Comparison of ENCODE assay signal across 1 cellular context in the genomic region with DNA sequence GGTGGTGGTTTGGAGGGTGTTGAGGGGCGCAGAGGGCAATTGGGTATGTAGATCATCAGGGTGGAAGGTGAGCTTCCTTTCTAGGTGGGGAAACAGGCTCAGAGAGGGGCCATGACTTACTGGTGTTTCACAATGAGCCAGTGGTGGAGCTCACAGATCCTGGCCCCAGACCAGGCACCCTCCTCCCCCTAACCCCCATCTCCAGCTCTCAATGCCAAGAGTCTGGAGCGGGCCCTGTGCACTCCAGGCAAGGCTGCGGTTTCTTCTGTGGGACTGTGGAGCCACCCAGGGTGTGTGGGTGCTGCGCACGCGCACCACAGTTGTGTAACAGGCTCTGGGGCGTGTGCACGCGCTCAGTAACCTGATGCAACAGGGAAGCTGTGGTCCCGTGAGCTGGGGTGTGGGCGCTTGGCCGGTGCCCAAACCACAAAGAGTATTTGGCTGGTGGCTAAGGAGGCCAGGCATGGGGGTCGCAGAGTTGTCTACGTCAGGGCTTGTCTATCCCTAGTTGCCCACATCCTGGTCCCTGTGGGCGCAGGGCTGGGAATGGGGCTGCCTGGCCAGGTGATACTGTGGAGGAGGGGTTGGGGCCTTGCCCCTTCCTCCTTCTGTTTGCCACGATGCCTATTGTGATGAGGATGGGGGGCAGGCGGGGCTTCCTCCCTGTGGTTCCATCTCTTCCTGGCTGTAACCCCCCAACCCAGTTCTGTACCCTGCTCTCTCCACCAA.
TF ChIP-seq lines count a peak whose summit lies in the region.

No MANE protein-coding gene starts in this region.

TF ChIP-seq in K562, 482 proteins besides CTCF, POLR2A, EP300 and RAD21 (continued from another document and continues in another):
- TF ChIP-seq ZNF197 (CRISPR knock-in tag; IDR thresholded peaks at IDR 0.05; ENCODE audit: low read depth) = peak; percentile 81; the same call in 1 of the 2 replicates
- TF ChIP-seq MTA1 (IDR thresholded peaks at IDR 0.05; ENCODE audit: borderline replicate concordance) = peak; percentile 93
- peak; percentile 64 for TF ChIP-seq ATF1 (CRISPR knock-in tag; IDR thresholded peaks at IDR 0.05)
- TF ChIP-seq ATF1 (tag; IDR thresholded peaks at IDR 0.05) = peak; percentile 87
- TF ChIP-seq NFXL1 (CRISPR knock-in tag; IDR thresholded peaks at IDR 0.05) = no peak
- TF ChIP-seq, protein P1, sequence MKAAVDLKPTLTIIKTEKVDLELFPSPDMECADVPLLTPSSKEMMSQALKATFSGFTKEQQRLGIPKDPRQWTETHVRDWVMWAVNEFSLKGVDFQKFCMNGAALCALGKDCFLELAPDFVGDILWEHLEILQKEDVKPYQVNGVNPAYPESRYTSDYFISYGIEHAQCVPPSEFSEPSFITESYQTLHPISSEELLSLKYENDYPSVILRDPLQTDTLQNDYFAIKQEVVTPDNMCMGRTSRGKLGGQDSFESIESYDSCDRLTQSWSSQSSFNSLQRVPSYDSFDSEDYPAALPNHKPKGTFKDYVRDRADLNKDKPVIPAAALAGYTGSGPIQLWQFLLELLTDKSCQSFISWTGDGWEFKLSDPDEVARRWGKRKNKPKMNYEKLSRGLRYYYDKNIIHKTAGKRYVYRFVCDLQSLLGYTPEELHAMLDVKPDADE (conservative IDR thresholded peaks at IDR 0.05; ENCODE audit: control insufficient read depth, low read depth, low read length) = peak; percentile 49; the same call in 1 of the 2 replicates
- peak; percentile 94 for TF ChIP-seq ZSCAN32 (CRISPR knock-in tag; IDR thresholded peaks at IDR 0.05)
- peak; percentile 69 for TF ChIP-seq TCF3 (CRISPR knock-in tag; IDR thresholded peaks at IDR 0.05)
- TF ChIP-seq SOX6 (IDR thresholded peaks at IDR 0.05) = peak; percentile 95
- TF ChIP-seq ZNF263 (CRISPR knock-in tag; IDR thresholded peaks at IDR 0.05; ENCODE audit: borderline replicate concordance) = no peak; the same call in 1 of the 2 replicates
- TF ChIP-seq, protein P2, sequence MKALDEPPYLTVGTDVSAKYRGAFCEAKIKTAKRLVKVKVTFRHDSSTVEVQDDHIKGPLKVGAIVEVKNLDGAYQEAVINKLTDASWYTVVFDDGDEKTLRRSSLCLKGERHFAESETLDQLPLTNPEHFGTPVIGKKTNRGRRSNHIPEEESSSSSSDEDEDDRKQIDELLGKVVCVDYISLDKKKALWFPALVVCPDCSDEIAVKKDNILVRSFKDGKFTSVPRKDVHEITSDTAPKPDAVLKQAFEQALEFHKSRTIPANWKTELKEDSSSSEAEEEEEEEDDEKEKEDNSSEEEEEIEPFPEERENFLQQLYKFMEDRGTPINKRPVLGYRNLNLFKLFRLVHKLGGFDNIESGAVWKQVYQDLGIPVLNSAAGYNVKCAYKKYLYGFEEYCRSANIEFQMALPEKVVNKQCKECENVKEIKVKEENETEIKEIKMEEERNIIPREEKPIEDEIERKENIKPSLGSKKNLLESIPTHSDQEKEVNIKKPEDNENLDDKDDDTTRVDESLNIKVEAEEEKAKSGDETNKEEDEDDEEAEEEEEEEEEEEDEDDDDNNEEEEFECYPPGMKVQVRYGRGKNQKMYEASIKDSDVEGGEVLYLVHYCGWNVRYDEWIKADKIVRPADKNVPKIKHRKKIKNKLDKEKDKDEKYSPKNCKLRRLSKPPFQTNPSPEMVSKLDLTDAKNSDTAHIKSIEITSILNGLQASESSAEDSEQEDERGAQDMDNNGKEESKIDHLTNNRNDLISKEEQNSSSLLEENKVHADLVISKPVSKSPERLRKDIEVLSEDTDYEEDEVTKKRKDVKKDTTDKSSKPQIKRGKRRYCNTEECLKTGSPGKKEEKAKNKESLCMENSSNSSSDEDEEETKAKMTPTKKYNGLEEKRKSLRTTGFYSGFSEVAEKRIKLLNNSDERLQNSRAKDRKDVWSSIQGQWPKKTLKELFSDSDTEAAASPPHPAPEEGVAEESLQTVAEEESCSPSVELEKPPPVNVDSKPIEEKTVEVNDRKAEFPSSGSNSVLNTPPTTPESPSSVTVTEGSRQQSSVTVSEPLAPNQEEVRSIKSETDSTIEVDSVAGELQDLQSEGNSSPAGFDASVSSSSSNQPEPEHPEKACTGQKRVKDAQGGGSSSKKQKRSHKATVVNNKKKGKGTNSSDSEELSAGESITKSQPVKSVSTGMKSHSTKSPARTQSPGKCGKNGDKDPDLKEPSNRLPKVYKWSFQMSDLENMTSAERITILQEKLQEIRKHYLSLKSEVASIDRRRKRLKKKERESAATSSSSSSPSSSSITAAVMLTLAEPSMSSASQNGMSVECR (CRISPR knock-in tag; IDR thresholded peaks at IDR 0.05) = no peak
- TF ChIP-seq MTA3 (IDR thresholded peaks at IDR 0.05; ENCODE audit: borderline replicate concordance) = peak; percentile 93; the same call in 1 of the 2 replicates
- TF ChIP-seq ZBTB17 (CRISPR knock-in tag; IDR thresholded peaks at IDR 0.05) = peak; percentile 73
- TF ChIP-seq ZNF24 (IDR thresholded peaks at IDR 0.05) = no peak
- TF ChIP-seq, protein P3, sequence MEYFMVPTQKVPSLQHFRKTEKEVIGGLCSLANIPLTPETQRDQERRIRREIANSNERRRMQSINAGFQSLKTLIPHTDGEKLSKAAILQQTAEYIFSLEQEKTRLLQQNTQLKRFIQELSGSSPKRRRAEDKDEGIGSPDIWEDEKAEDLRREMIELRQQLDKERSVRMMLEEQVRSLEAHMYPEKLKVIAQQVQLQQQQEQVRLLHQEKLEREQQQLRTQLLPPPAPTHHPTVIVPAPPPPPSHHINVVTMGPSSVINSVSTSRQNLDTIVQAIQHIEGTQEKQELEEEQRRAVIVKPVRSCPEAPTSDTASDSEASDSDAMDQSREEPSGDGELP (CRISPR knock-in tag; IDR thresholded peaks at IDR 0.05; ENCODE audit: borderline replicate concordance) = peak; percentile 94
- TF ChIP-seq PHB2 (IDR thresholded peaks at IDR 0.05; ENCODE audit: low read depth) = no peak
- TF ChIP-seq, protein P4, sequence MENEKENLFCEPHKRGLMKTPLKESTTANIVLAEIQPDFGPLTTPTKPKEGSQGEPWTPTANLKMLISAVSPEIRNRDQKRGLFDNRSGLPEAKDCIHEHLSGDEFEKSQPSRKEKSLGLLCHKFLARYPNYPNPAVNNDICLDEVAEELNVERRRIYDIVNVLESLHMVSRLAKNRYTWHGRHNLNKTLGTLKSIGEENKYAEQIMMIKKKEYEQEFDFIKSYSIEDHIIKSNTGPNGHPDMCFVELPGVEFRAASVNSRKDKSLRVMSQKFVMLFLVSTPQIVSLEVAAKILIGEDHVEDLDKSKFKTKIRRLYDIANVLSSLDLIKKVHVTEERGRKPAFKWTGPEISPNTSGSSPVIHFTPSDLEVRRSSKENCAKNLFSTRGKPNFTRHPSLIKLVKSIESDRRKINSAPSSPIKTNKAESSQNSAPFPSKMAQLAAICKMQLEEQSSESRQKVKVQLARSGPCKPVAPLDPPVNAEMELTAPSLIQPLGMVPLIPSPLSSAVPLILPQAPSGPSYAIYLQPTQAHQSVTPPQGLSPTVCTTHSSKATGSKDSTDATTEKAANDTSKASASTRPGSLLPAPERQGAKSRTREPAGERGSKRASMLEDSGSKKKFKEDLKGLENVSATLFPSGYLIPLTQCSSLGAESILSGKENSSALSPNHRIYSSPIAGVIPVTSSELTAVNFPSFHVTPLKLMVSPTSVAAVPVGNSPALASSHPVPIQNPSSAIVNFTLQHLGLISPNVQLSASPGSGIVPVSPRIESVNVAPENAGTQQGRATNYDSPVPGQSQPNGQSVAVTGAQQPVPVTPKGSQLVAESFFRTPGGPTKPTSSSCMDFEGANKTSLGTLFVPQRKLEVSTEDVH (IDR thresholded peaks at IDR 0.05; ENCODE audit: low read depth, partially characterized antibody) = peak; percentile 70
- TF ChIP-seq HCFC1 (IDR thresholded peaks at IDR 0.05; ENCODE audit: low read depth, low read length) = peak; percentile 59
- TF ChIP-seq ZC3H8 (IDR thresholded peaks at IDR 0.05) = no peak
- TF ChIP-seq, protein P5, sequence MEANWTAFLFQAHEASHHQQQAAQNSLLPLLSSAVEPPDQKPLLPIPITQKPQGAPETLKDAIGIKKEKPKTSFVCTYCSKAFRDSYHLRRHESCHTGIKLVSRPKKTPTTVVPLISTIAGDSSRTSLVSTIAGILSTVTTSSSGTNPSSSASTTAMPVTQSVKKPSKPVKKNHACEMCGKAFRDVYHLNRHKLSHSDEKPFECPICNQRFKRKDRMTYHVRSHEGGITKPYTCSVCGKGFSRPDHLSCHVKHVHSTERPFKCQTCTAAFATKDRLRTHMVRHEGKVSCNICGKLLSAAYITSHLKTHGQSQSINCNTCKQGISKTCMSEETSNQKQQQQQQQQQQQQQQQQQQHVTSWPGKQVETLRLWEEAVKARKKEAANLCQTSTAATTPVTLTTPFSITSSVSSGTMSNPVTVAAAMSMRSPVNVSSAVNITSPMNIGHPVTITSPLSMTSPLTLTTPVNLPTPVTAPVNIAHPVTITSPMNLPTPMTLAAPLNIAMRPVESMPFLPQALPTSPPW (CRISPR knock-in tag; IDR thresholded peaks at IDR 0.05) = peak; percentile 84
- TF ChIP-seq SUPT5H (IDR thresholded peaks at IDR 0.05) = no peak; the same call in none of the 2 replicates
- peak; percentile 89 for TF ChIP-seq RFX5 (IDR thresholded peaks at IDR 0.05; ENCODE audit: low read depth, low read length)
- TF ChIP-seq, protein P6, sequence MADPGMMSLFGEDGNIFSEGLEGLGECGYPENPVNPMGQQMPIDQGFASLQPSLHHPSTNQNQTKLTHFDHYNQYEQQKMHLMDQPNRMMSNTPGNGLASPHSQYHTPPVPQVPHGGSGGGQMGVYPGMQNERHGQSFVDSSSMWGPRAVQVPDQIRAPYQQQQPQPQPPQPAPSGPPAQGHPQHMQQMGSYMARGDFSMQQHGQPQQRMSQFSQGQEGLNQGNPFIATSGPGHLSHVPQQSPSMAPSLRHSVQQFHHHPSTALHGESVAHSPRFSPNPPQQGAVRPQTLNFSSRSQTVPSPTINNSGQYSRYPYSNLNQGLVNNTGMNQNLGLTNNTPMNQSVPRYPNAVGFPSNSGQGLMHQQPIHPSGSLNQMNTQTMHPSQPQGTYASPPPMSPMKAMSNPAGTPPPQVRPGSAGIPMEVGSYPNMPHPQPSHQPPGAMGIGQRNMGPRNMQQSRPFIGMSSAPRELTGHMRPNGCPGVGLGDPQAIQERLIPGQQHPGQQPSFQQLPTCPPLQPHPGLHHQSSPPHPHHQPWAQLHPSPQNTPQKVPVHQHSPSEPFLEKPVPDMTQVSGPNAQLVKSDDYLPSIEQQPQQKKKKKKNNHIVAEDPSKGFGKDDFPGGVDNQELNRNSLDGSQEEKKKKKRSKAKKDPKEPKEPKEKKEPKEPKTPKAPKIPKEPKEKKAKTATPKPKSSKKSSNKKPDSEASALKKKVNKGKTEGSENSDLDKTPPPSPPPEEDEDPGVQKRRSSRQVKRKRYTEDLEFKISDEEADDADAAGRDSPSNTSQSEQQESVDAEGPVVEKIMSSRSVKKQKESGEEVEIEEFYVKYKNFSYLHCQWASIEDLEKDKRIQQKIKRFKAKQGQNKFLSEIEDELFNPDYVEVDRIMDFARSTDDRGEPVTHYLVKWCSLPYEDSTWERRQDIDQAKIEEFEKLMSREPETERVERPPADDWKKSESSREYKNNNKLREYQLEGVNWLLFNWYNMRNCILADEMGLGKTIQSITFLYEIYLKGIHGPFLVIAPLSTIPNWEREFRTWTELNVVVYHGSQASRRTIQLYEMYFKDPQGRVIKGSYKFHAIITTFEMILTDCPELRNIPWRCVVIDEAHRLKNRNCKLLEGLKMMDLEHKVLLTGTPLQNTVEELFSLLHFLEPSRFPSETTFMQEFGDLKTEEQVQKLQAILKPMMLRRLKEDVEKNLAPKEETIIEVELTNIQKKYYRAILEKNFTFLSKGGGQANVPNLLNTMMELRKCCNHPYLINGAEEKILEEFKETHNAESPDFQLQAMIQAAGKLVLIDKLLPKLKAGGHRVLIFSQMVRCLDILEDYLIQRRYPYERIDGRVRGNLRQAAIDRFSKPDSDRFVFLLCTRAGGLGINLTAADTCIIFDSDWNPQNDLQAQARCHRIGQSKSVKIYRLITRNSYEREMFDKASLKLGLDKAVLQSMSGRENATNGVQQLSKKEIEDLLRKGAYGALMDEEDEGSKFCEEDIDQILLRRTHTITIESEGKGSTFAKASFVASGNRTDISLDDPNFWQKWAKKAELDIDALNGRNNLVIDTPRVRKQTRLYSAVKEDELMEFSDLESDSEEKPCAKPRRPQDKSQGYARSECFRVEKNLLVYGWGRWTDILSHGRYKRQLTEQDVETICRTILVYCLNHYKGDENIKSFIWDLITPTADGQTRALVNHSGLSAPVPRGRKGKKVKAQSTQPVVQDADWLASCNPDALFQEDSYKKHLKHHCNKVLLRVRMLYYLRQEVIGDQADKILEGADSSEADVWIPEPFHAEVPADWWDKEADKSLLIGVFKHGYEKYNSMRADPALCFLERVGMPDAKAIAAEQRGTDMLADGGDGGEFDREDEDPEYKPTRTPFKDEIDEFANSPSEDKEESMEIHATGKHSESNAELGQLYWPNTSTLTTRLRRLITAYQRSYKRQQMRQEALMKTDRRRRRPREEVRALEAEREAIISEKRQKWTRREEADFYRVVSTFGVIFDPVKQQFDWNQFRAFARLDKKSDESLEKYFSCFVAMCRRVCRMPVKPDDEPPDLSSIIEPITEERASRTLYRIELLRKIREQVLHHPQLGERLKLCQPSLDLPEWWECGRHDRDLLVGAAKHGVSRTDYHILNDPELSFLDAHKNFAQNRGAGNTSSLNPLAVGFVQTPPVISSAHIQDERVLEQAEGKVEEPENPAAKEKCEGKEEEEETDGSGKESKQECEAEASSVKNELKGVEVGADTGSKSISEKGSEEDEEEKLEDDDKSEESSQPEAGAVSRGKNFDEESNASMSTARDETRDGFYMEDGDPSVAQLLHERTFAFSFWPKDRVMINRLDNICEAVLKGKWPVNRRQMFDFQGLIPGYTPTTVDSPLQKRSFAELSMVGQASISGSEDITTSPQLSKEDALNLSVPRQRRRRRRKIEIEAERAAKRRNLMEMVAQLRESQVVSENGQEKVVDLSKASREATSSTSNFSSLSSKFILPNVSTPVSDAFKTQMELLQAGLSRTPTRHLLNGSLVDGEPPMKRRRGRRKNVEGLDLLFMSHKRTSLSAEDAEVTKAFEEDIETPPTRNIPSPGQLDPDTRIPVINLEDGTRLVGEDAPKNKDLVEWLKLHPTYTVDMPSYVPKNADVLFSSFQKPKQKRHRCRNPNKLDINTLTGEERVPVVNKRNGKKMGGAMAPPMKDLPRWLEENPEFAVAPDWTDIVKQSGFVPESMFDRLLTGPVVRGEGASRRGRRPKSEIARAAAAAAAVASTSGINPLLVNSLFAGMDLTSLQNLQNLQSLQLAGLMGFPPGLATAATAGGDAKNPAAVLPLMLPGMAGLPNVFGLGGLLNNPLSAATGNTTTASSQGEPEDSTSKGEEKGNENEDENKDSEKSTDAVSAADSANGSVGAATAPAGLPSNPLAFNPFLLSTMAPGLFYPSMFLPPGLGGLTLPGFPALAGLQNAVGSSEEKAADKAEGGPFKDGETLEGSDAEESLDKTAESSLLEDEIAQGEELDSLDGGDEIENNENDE (IDR thresholded peaks at IDR 0.05; ENCODE audit: low read depth, low read length) = no peak
- peak; percentile 97 for TF ChIP-seq MYNN (IDR thresholded peaks at IDR 0.05)
- TF ChIP-seq MYNN (CRISPR knock-in tag; IDR thresholded peaks at IDR 0.05) = no peak
- TF ChIP-seq, protein P7, sequence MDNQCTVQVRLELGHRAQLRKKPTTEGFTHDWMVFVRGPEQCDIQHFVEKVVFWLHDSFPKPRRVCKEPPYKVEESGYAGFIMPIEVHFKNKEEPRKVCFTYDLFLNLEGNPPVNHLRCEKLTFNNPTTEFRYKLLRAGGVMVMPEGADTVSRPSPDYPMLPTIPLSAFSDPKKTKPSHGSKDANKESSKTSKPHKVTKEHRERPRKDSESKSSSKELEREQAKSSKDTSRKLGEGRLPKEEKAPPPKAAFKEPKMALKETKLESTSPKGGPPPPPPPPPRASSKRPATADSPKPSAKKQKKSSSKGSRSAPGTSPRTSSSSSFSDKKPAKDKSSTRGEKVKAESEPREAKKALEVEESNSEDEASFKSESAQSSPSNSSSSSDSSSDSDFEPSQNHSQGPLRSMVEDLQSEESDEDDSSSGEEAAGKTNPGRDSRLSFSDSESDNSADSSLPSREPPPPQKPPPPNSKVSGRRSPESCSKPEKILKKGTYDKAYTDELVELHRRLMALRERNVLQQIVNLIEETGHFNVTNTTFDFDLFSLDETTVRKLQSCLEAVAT (IDR thresholded peaks at IDR 0.05) = peak in 1 of 2 experiments; percentile 98; a peak in 2 of 4 replicates
